ENCODE assay signal across 29 cellular contexts in genomic region chr16:8641671-8642070, GRCh38. TPM values are rescaled to one million over a fixed set of nuclear protein-coding genes. Genes with fewer than 3 reads are reported as not detected.
DNase-seq lines count a peak whose midpoint lies in the region; ATAC-seq and TF ChIP-seq lines count a peak whose summit lies in the region.
"Had no signal": no experiment of that assay in that cellular context is flagged by ENCODE, and none has a peak within 500 bp of the region (broad histone marks: within the 10 kb centered on the region; RNA-seq: fewer than 3 reads in every experiment).

No MANE protein-coding gene starts in this region.

- H3K4me3 ChIP-seq in A673 (ENCODE audit: low read depth, low read length, poor library complexity, severe bottlenecking) = no peak overlapping the region
- H3K4me3 ChIP-seq: gastrocnemius medialis, PC-9, right atrium auricular region had no signal

- TF ChIP-seq POLR2A in GM18505 (IDR thresholded peaks at IDR 0.05; ENCODE audit: borderline replicate concordance, extremely low read depth, insufficient read depth, insufficient read length) = no peak

- no peaks in the 10 kb centered on the region for H3K4me1 Mint-ChIP-seq in chondrocyte (ENCODE audit: low read depth)
- H3K4me1 Mint-ChIP-seq: H9 had no signal

- H3K27ac Mint-ChIP-seq in chondrocyte (ENCODE audit: unreplicated experiment) = no peak overlapping the region
- H3K27ac Mint-ChIP-seq: activated T-helper 2 cell treated with anti-CD3 and anti-CD28 coated beads, Interferon-gamma antibody, Interleukin-2, Interleukin-4, amounts not matched to agents 10 μg/mL and 5 μg/mL and 100 μg/mL, durations not matched to agents 14 hours and 24 hours and 36 hours; B cell; natural killer cell had no signal

- CTCF ChIA-PET in A673 (lab: Charles Lee) = no interaction called here

- peak; percentile 15 for ATAC-seq in Right ventricle myocardium inferior
- no peak for ATAC-seq in left cardiac atrium
- ATAC-seq in GM18505 (IDR thresholded peaks at IDR 0.05; ENCODE audit: unreplicated experiment) = no peak
- ATAC-seq: activated naive CD4-positive, alpha-beta T cell treated with anti-CD3 and anti-CD28 coated beads, Interleukin-2, amount 50 U/mL, for 72 hours; gastrocnemius medialis; natural killer cell had no signal

- H3K4me1 ChIP-seq in A673 (ENCODE audit: insufficient read depth, low read length, poor library complexity, severe bottlenecking) = no peaks in the 10 kb centered on the region
- H3K4me1 ChIP-seq: gastrocnemius medialis, right atrium auricular region had no signal

- no peaks in the 10 kb centered on the region for H3K27me3 Mint-ChIP-seq in chondrocyte (ENCODE audit: low read depth)
- H3K27me3 Mint-ChIP-seq: B cell had no signal

- H3K9me3 Mint-ChIP-seq in chondrocyte (ENCODE audit: low read depth) = no peaks in the 10 kb centered on the region
- H3K9me3 Mint-ChIP-seq: activated naive CD4-positive, alpha-beta T cell treated with anti-CD3 and anti-CD28 coated beads, Interleukin-2, amount 50 U/mL, for 72 hours; activated T-helper 2 cell treated with anti-CD3 and anti-CD28 coated beads, Interferon-gamma antibody, Interleukin-2, Interleukin-4, amounts not matched to agents 10 μg/mL and 5 μg/mL and 100 μg/mL, durations not matched to agents 14 hours and 24 hours and 36 hours; H9; natural killer cell had no signal

- POLR2A ChIA-PET in A673 (lab: Charles Lee; ENCODE audit: low non-redundant PET) = no interaction called here

- intact Hi-C loops in Right ventricle myocardium inferior (cut with DNase I) = no loop called here
- intact Hi-C loops in left cardiac atrium (cut with DNase I) = no loop called here
- intact Hi-C loops in A673 (cut with micrococcal nuclease; ENCODE audit: unreplicated experiment) = no loop called here

- peaks cover 89% of the 10 kb centered on the region for H3K36me3 ChIP-seq in A673 (ENCODE audit: insufficient read depth, low read length, poor library complexity, severe bottlenecking)

- no peaks in the 10 kb centered on the region for H3K9me3 ChIP-seq in A673 (ENCODE audit: low read depth, low read length, poor library complexity, severe bottlenecking)
- H3K9me3 ChIP-seq: gastrocnemius medialis, right atrium auricular region had no signal

- no TSS peak for BruUV-seq in A673 (replicated peaks; lab: Mats Ljungman, UMichigan)

- no peak overlapping the region for H3K27ac ChIP-seq in A673 (ENCODE audit: low read depth, low read length, poor library complexity, severe bottlenecking)
- H3K27ac ChIP-seq: gastrocnemius medialis, PC-9, right atrium auricular region had no signal

- no peaks in the 10 kb centered on the region for H3K27me3 ChIP-seq in A673 (replicated peaks; ENCODE audit: insufficient read depth, low read depth, low read length, poor library complexity)
- H3K27me3 ChIP-seq: gastrocnemius medialis, right atrium auricular region had no signal

- TF ChIP-seq CTCF in chondrocyte (IDR thresholded peaks at IDR 0.05) (no peak), A673 (conservative IDR thresholded peaks at IDR 0.05; ENCODE audit: low read depth, low read length) (no peak)

- H3K4me3 Mint-ChIP-seq in chondrocyte (ENCODE audit: unreplicated experiment) = no peak overlapping the region
- H3K4me3 Mint-ChIP-seq: B cell, H9, natural killer cell had no signal

- peaks cover 67% of the 10 kb centered on the region for H3K36me3 Mint-ChIP-seq in chondrocyte (ENCODE audit: low read depth)

- no peak for DNase-seq in Right ventricle myocardium inferior (ENCODE audit: missing footprints)
- DNase-seq in left cardiac atrium = no peak
- peak; percentile 38 for DNase-seq in chondrocyte (ENCODE audit: low spot score)
- peak; percentile 32 for DNase-seq in midbrain (lab: John Stamatoyannopoulos, UW)
- no peak for DNase-seq in 8988T
- no peak for DNase-seq in occipital lobe (lab: John Stamatoyannopoulos, UW)
- no peak for DNase-seq in A673 (ENCODE audit: low spot score)
- DNase-seq: activated CD4-positive, alpha-beta T cell treated with anti-CD3 and anti-CD28 coated beads, Interleukin-2, amount 50 U/mL, for 4 hours; activated CD4-positive, CD25-positive, alpha-beta regulatory T cell; gastrocnemius medialis; GDM1; H9; natural killer cell; NCI-H1048; NCI-H1694 treated with DMSO at 0.1 percent for 48 hours; NCI-H524 treated with DMSO at 0.1 percent for 48 hours; PC-9; SHP77; stimulated activated CD4-positive, alpha-beta T cell treated with anti-CD3 and anti-CD28 coated beads, Interleukin-2, amount 100 ng/mL, for 48 hours; T-helper 9 cell had no signal

RNA-seq across cellular contexts. Expression of gene METTL22, which starts 20.2 kb away (rescaled TPM):
- total RNA-seq in Right ventricle myocardium inferior = 29.3 TPM
- total RNA-seq in left cardiac atrium = 10 to 100 TPM; 24.7 to 31.0 TPM
- 33.5 to 39.9 TPM (median 33.9 TPM) in 3 replicates for total RNA-seq in chondrocyte
- total RNA-seq in occipital lobe = 13.7 TPM
- total RNA-seq in A673 (2021) = 91.2 and 116 TPM in 2 replicates

RNA-seq across cellular contexts. Expression of gene ABAT, which starts 32.7 kb away (rescaled TPM):
- 3.0 TPM for total RNA-seq in Right ventricle myocardium inferior
- total RNA-seq in left cardiac atrium = 1 to 10 TPM; 4.2 to 5.0 TPM
- total RNA-seq in chondrocyte = 2.1 to 3.1 TPM (median 2.1 TPM) in 3 replicates
- 86.1 TPM for total RNA-seq in occipital lobe
- 6.9 and 8.6 TPM in 2 replicates for total RNA-seq in A673 (2021)

RNA-seq across cellular contexts. Expression of gene TMEM114, which starts 51.4 kb away (rescaled TPM):
- total RNA-seq in Right ventricle myocardium inferior = not detected
- total RNA-seq in left cardiac atrium = not detected
- total RNA-seq in chondrocyte = not detected in 3 replicates
- not detected for total RNA-seq in occipital lobe
- total RNA-seq in A673 (2021) = 0.86 and 1.8 TPM in 2 replicates
- total RNA-seq: activated naive CD4-positive, alpha-beta T cell treated with anti-CD3 and anti-CD28 coated beads, Interleukin-2, amount 50 U/mL, for 72 hours; activated T-helper 2 cell treated with anti-CD3 and anti-CD28 coated beads, Interferon-gamma antibody, Interleukin-2, Interleukin-4, amounts not matched to agents 10 μg/mL and 5 μg/mL and 100 μg/mL, durations not matched to agents 14 hours and 24 hours and 36 hours; aorta; B cell; gastrocnemius medialis; liver; natural killer cell; osteocyte; PC-9; right atrium auricular region; temporal lobe had no signal

Comparison
In these comparisons a context has a peak if more than half of its experiments do, and no peak if none do; other contexts are left out.
1. DNase-seq: peak in chondrocyte (single experiment) and midbrain (single experiment); none in Right ventricle myocardium inferior (single experiment), left cardiac atrium (single experiment), 8988T (single experiment), occipital lobe (single experiment) and A673 (single experiment).